In the genomic region with DNA sequence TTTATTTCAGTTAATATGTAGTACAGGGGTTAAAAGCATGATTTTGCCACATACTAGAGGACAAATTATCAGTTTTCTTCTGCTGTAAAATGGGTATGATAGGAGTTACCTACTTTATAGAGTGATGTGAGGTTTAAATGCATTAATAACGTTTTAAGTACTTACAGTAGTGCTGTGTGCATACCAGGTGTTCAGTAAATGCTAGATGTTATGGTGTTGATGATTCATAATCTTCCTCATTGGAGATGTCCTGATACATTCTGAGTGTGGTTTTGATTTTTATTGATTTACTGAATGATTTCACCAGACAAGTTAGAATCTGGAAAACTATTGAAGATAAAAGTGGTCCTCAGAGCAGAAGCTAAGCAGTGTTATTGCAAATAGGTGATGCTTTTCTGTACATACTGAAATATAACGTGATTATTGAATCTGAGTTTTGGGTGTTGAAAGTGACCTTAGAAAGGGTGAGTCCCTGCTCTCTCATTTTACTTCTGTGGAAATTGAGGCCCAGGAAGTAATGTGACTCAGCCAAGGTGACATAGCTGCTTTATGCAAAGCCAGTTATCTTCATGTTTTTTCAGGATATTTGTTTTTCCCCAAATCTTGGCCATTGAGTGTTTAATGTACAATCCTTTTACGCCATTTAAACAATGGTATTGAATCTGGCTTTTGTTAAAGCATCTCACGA, we compare ENCODE assay signal across 15 cellular contexts.
"Had no signal": no experiment of that assay in that cellular context is flagged by ENCODE, and none has a peak within 500 bp of the region (broad histone marks: within the 10 kb centered on the region; RNA-seq: fewer than 3 reads in every experiment).

No MANE protein-coding gene starts in this region.

- H3K9me3 Mint-ChIP-seq: activated T-cell treated with anti-CD3 and anti-CD28 coated beads, Interleukin-2, amount 50 U/mL, for 4 hours had no signal

- H3K36me3 ChIP-seq: colonic mucosa had no signal

- FAIRE-seq: endothelial cell of umbilical vein, TTC549 had no signal

- H2AFZ ChIP-seq: parathyroid adenoma had no signal

- DNase-seq: activated CD8-positive, alpha-beta memory T cell treated with anti-CD3 and anti-CD28 coated beads for 24 hours; activated T-cell treated with anti-CD3 and anti-CD28 coated beads, Interleukin-2, amount 50 U/mL, for 4 hours; caudate nucleus; colonic mucosa; lower lobe of right lung; midbrain; retina; stimulated activated CD4-positive, alpha-beta T cell treated with anti-CD3 and anti-CD28 coated beads, Interleukin-4, amount 100 ng/mL, for 1 hour; stimulated activated CD8-positive, alpha-beta memory T cell treated with anti-CD3 and anti-CD28 coated beads, Interleukin-4, amount 100 ng/mL, for 48 hours; T-helper 17 cell had no signal

- H3K4me3 Mint-ChIP-seq: activated T-cell treated with anti-CD3 and anti-CD28 coated beads, Interleukin-2, amount 50 U/mL, for 4 hours; T-helper 17 cell had no signal

- H3K79me2 ChIP-seq: parathyroid adenoma had no signal

- ATAC-seq: gastroesophageal sphincter, lower lobe of right lung, T-helper 17 cell had no signal

- H3K27ac Mint-ChIP-seq: T-helper 17 cell had no signal

- H3K27ac ChIP-seq: colonic mucosa, gastroesophageal sphincter, lower lobe of right lung, parathyroid adenoma, tibial nerve had no signal

- H3K27me3 ChIP-seq: colonic mucosa, gastroesophageal sphincter, tibial nerve had no signal

- H3K4me3 ChIP-seq: colonic mucosa, gastroesophageal sphincter, lower lobe of right lung, tibial nerve had no signal

- H3K9me3 ChIP-seq: colonic mucosa, gastroesophageal sphincter, lower lobe of right lung, tibial nerve had no signal

- H3K4me1 ChIP-seq: colonic mucosa, gastroesophageal sphincter, lower lobe of right lung, parathyroid adenoma, tibial nerve had no signal

- H3K27me3 Mint-ChIP-seq: T-helper 17 cell had no signal

- H3K9ac ChIP-seq: parathyroid adenoma had no signal
